Comparison of ENCODE assay signal across 8 cellular contexts in genomic region chr1:114780344-114781226, GRCh38. TPM values are rescaled to one million over a fixed set of nuclear protein-coding genes. Genes with fewer than 3 reads are reported as not detected.
DNase-seq lines count a peak whose midpoint lies in the region; ATAC-seq and TF ChIP-seq lines count a peak whose summit lies in the region.

TSS of gene SIKE1 (minus strand) at chr1:114780685. CDS start at chr1:114780607, 78 bp downstream.

- H2AFZ ChIP-seq in ACC112 (ENCODE audit: low read length, unreplicated experiment): peak within 1 kb of the TSS; percentile 95

- ATAC-seq in GM18870 (IDR thresholded peaks at IDR 0.05; ENCODE audit: unreplicated experiment) (peak; percentile 95), HG03135 (IDR thresholded peaks at IDR 0.05; ENCODE audit: unreplicated experiment) (peak; percentile 98)

- peak within 1 kb of the TSS; percentile 89 for H3K4me3 ChIP-seq in ACC112 (ENCODE audit: low read depth, low read length)
- H3K4me3 ChIP-seq in breast epithelium: peak within 1 kb of the TSS; percentile 78 to 96 (median 85)
- H3K4me3 ChIP-seq in iPS-20b (ENCODE audit: low read length): peak within 1 kb of the TSS; percentile 99
- peak within 1 kb of the TSS; percentile 64 to 94 (median 72) for H3K4me3 ChIP-seq in skin epidermis

- DNase-seq in NCI-H2196 (lab: John Stamatoyannopoulos, UW; ENCODE audit: unreplicated experiment): peak; percentile 96
- peak; percentile 82 to 86 for DNase-seq in breast epithelium (ENCODE audit: low spot score in 2 of 2)

- intact Hi-C loops in breast epithelium (cut with DNase I; ENCODE audit: low total_unique reads): no loop called here

- H3K4me1 ChIP-seq in ACC112 (ENCODE audit: control insufficient read depth, insufficient read depth, low read length, unreplicated experiment): peaks cover 10% of the 10 kb centered on the region
- no peaks in the 10 kb centered on the region for H3K4me1 ChIP-seq in breast epithelium
- H3K4me1 ChIP-seq in iPS-20b (ENCODE audit: insufficient read depth, low read length): peaks cover 2% of the 10 kb centered on the region; the same call in 1 of the 2 replicates

- peak within 1 kb of the TSS; percentile 96 for H3K9ac ChIP-seq in iPS-20b (ENCODE audit: low read depth, low read length)

- H3K79me2 ChIP-seq in ACC112 (ENCODE audit: control insufficient read depth, insufficient read depth, low read length, unreplicated experiment): peaks cover 23% of the 10 kb centered on the region

- TF ChIP-seq POLR2A in breast epithelium (IDR thresholded peaks at IDR 0.05): peak; percentile 43

- peak within 1 kb of the TSS; percentile 59 for H3K27ac ChIP-seq in ACC112 (ENCODE audit: low read depth, low read length)
- peak within 1 kb of the TSS; percentile 85 for H3K27ac ChIP-seq in VCaP
- H3K27ac ChIP-seq in breast epithelium: peak within 1 kb of the TSS; percentile 88 to 98
- H3K27ac ChIP-seq in iPS-20b (ENCODE audit: low read length): peak within 1 kb of the TSS; percentile 33
- H3K27ac ChIP-seq in skin epidermis: peak within 1 kb of the TSS; percentile 20 to 95 (median 89)

- H3K27me3 ChIP-seq in ACC112 (ENCODE audit: insufficient read depth, low read length): no peaks in the 10 kb centered on the region
- no peaks in the 10 kb centered on the region for H3K27me3 ChIP-seq in breast epithelium
- H3K27me3 ChIP-seq in iPS-20b (ENCODE audit: insufficient read depth, low read length): peaks cover 23% of the 10 kb centered on the region

- TF ChIP-seq CTCF in VCaP (conservative IDR thresholded peaks at IDR 0.05): no peak
- TF ChIP-seq CTCF in breast epithelium (IDR thresholded peaks at IDR 0.05): no peak

- H3K9me3 ChIP-seq in breast epithelium (no peaks in the 10 kb centered on the region), iPS-20b (ENCODE audit: insufficient read depth, low read depth, low read length) (no peaks in the 10 kb centered on the region)

- peaks cover 19% of the 10 kb centered on the region for H3K36me3 ChIP-seq in ACC112 (ENCODE audit: insufficient read depth, low read length)
- H3K36me3 ChIP-seq in breast epithelium: no peaks in the 10 kb centered on the region
- peaks cover 32% of the 10 kb centered on the region for H3K36me3 ChIP-seq in iPS-20b (ENCODE audit: insufficient read depth, low read depth, low read length)

RNA-seq across cellular contexts. Expression of gene SIKE1, which starts in this region (rescaled TPM):
- 10 to 100 TPM; 31.6 to 41.0 (median 32.3) TPM for total RNA-seq in breast epithelium

Comparison
In these comparisons a context has a peak if more than half of its experiments do, and no peak if none do; other contexts are left out.
1. Peak in every context shown above with its lines: DNase-seq, ATAC-seq, H3K4me3 ChIP-seq and H3K27ac ChIP-seq.
2. H3K27ac ChIP-seq: peak in every context shown above with its lines; median percentile 93 in breast epithelium; 89 in skin epidermis; 85 in VCaP; 59 in ACC112; 33 in iPS-20b.